ENCODE assay signal across 9 cellular contexts in genomic region chr20:36360429-36360828, GRCh38.
"Had no signal": no experiment of that assay in that cellular context is flagged by ENCODE, and none has a peak within 500 bp of the region (broad histone marks: within the 10 kb centered on the region; RNA-seq: fewer than 3 reads in every experiment).

No MANE protein-coding gene starts in this region.

- H3K9me3 Mint-ChIP-seq: GM23338, H9, HFFc6 had no signal

- DNase-seq: GM23248, GOT3, H7, H9, HCEC 1CT, HFFc6 had no signal

- H3K9me3 ChIP-seq: HAP-1 had no signal

- H3K27ac ChIP-seq: GM23248 had no signal

- H3K4me3 ChIP-seq: GM23248, GM23338, HAP-1 had no signal

- H3K36me3 ChIP-seq: HAP-1 had no signal

- H3K4me2 ChIP-seq: GM23338 had no signal

- H3K4me1 ChIP-seq: HAP-1 had no signal

- H3K4me3 Mint-ChIP-seq: GM23338, H9, HFFc6 had no signal

- H2AFZ ChIP-seq: GM23248, GM23338 had no signal

- H3K27ac Mint-ChIP-seq: GM23338, HFFc6 had no signal

- H3K9ac ChIP-seq: GM23248 had no signal

- ATAC-seq: GM23338, HCT116 had no signal
